In genomic region chr3:109643590-109643989, GRCh38 we compare ENCODE assay signal across 13 cellular contexts.
DNase-seq lines count a peak whose midpoint lies in the region; ATAC-seq, FAIRE-seq and TF ChIP-seq lines count a peak whose summit lies in the region.
"Had no signal": no experiment of that assay in that cellular context is flagged by ENCODE, and none has a peak within 500 bp of the region (broad histone marks: within the 10 kb centered on the region; RNA-seq: fewer than 3 reads in every experiment).

No MANE protein-coding gene starts in this region.

- FAIRE-seq in bronchial epithelial cell (lab: Jason Lieb, UNC) = no peak

- H4K91ac ChIP-seq in trophoblast cell (ENCODE audit: low read depth, low read length) = no peak overlapping the region

- no peak overlapping the region for H2AK5ac ChIP-seq in trophoblast cell (ENCODE audit: low read length)

- no peak overlapping the region for H3K4me3 Mint-ChIP-seq in activated T-helper 1 cell treated with anti-CD3 and anti-CD28 coated beads, Interleukin-12 subunit alpha, Interleukin-12 subunit beta, Interleukin-2, Interleukin-4 antibody, amounts not matched to agents 30 ng/mL and 10 ng/mL and 1 ng/mL, durations not matched to agents 14 hours and 24 hours and 36 hours
- H3K4me3 Mint-ChIP-seq: memory B cell, WTC11 had no signal

- peaks cover 2% of the 10 kb centered on the region for H3K9me3 ChIP-seq in trophoblast cell (ENCODE audit: insufficient read depth, low read depth, low read length)
- H3K9me3 ChIP-seq: upper lobe of left lung had no signal

- no peaks in the 10 kb centered on the region for H3K79me2 ChIP-seq in trophoblast cell (ENCODE audit: control insufficient read depth, insufficient read depth, low read length, poor library complexity)

- H3K27ac ChIP-seq in trophoblast cell (ENCODE audit: low read depth, low read length) = no peak overlapping the region
- H3K27ac ChIP-seq: KMS-11, upper lobe of left lung had no signal

- no peak overlapping the region for H3K4me2 ChIP-seq in trophoblast cell (ENCODE audit: low read length)
- H3K4me2 ChIP-seq: KMS-11 had no signal

- H3K36me3 Mint-ChIP-seq in activated T-helper 1 cell treated with anti-CD3 and anti-CD28 coated beads, Interleukin-12 subunit alpha, Interleukin-12 subunit beta, Interleukin-2, Interleukin-4 antibody, amounts not matched to agents 30 ng/mL and 10 ng/mL and 1 ng/mL, durations not matched to agents 14 hours and 24 hours and 36 hours (ENCODE audit: low read depth) = no peaks in the 10 kb centered on the region
- H3K36me3 Mint-ChIP-seq: memory B cell, WTC11 had no signal

- H3K14ac ChIP-seq in trophoblast cell (ENCODE audit: low read length) = no peak overlapping the region

- H2BK120ac ChIP-seq in trophoblast cell (ENCODE audit: insufficient read depth, low read length, poor library complexity) = no peak overlapping the region

- no peak overlapping the region for H4K12ac ChIP-seq in trophoblast cell (ENCODE audit: low read depth, low read length)

- H3K27me3 ChIP-seq in bronchial epithelial cell (ENCODE audit: control insufficient read depth, insufficient read depth, low read length) (no peaks in the 10 kb centered on the region), trophoblast cell (ENCODE audit: insufficient read depth, low read length) (no peaks in the 10 kb centered on the region)
- H3K27me3 ChIP-seq: upper lobe of left lung had no signal

- H3K36me3 ChIP-seq in bronchial epithelial cell (ENCODE audit: control insufficient read depth, insufficient read depth, low read length) = no peaks in the 10 kb centered on the region
- H3K36me3 ChIP-seq in trophoblast cell (ENCODE audit: control insufficient read depth in 1 of 2, insufficient read depth in 2 of 2, low read length in 2 of 2) = no peaks in the 10 kb centered on the region
- H3K36me3 ChIP-seq: upper lobe of left lung had no signal

- peak; percentile 4 for DNase-seq in NB4 (ENCODE audit: low read depth)
- DNase-seq in bronchial epithelial cell (ENCODE audit: low read depth) = peak; percentile 77
- DNase-seq in trophoblast cell = peak; percentile 9 to 43
- DNase-seq in activated T-helper 1 cell treated with anti-CD3 and anti-CD28 coated beads, Interleukin-12 subunit alpha, Interleukin-12 subunit beta, Interleukin-2, Interleukin-4 antibody, amounts not matched to agents 30 ng/mL and 10 ng/mL and 1 ng/mL, durations not matched to agents 14 hours and 24 hours and 36 hours (ENCODE audit: low spot score) = no peak
- DNase-seq: cortex of kidney, head of caudate nucleus, upper lobe of left lung had no signal

- no peaks in the 10 kb centered on the region for H3K4me1 ChIP-seq in trophoblast cell (ENCODE audit: control insufficient read depth in 1 of 2, insufficient read depth in 2 of 2, low read length in 2 of 2)
- H3K4me1 ChIP-seq: upper lobe of left lung had no signal

- TF ChIP-seq CTCF in NB4 (IDR thresholded peaks at IDR 0.05; ENCODE audit: low read depth, low read length) = no peak
- no peak for TF ChIP-seq CTCF in bronchial epithelial cell (IDR thresholded peaks at IDR 0.05; ENCODE audit: insufficient read depth, low read length, severe bottlenecking)

- H3K4me1 Mint-ChIP-seq in activated T-helper 1 cell treated with anti-CD3 and anti-CD28 coated beads, Interleukin-12 subunit alpha, Interleukin-12 subunit beta, Interleukin-2, Interleukin-4 antibody, amounts not matched to agents 30 ng/mL and 10 ng/mL and 1 ng/mL, durations not matched to agents 14 hours and 24 hours and 36 hours (ENCODE audit: low read depth) = no peaks in the 10 kb centered on the region
- H3K4me1 Mint-ChIP-seq: memory B cell had no signal

- no peaks in the 10 kb centered on the region for H3K79me1 ChIP-seq in trophoblast cell (ENCODE audit: low read length)

- H3K9ac ChIP-seq in trophoblast cell (ENCODE audit: low read length) = no peak overlapping the region
- H3K9ac ChIP-seq: KMS-11 had no signal

- no peak overlapping the region for H2BK5ac ChIP-seq in trophoblast cell (ENCODE audit: low read depth, low read length, poor library complexity)

- H3K4ac ChIP-seq in trophoblast cell (ENCODE audit: low read depth, low read length) = no peak overlapping the region

- intact Hi-C loops in activated T-helper 1 cell treated with anti-CD3 and anti-CD28 coated beads, Interleukin-12 subunit alpha, Interleukin-12 subunit beta, Interleukin-2, Interleukin-4 antibody, amounts not matched to agents 30 ng/mL and 10 ng/mL and 1 ng/mL, durations not matched to agents 14 hours and 24 hours and 36 hours (cut with micrococcal nuclease) = no loop called here

- H2AFZ ChIP-seq in trophoblast cell (ENCODE audit: insufficient read depth, low read length, poor library complexity) = no peak overlapping the region

- no peak for TF ChIP-seq POLR2A in NB4 (IDR thresholded peaks at IDR 0.05; ENCODE audit: extremely low read depth, insufficient read length)

- ATAC-seq in GM18867 (IDR thresholded peaks at IDR 0.05; ENCODE audit: unreplicated experiment) (peak; percentile 43), HG03432 (IDR thresholded peaks at IDR 0.05; ENCODE audit: unreplicated experiment) (no peak), GM21576 (IDR thresholded peaks at IDR 0.05; ENCODE audit: unreplicated experiment) (no peak)
- ATAC-seq: WTC11 had no signal

- no peak overlapping the region for H4K8ac ChIP-seq in trophoblast cell (ENCODE audit: low read depth, low read length)

- no peak overlapping the region for H3K23ac ChIP-seq in trophoblast cell (ENCODE audit: low read length)

- no CpG with 5 or more reads among the region's 2 CpGs for WGBS in trophoblast cell (ENCODE audit: extremely low coverage, insufficient coverage, insufficient read length)

- no peak overlapping the region for H3K27ac Mint-ChIP-seq in activated T-helper 1 cell treated with anti-CD3 and anti-CD28 coated beads, Interleukin-12 subunit alpha, Interleukin-12 subunit beta, Interleukin-2, Interleukin-4 antibody, amounts not matched to agents 30 ng/mL and 10 ng/mL and 1 ng/mL, durations not matched to agents 14 hours and 24 hours and 36 hours
- H3K27ac Mint-ChIP-seq: memory B cell, WTC11 had no signal

- H2BK12ac ChIP-seq in trophoblast cell (ENCODE audit: low read length) = no peak overlapping the region

- H3K9me3 Mint-ChIP-seq in activated T-helper 1 cell treated with anti-CD3 and anti-CD28 coated beads, Interleukin-12 subunit alpha, Interleukin-12 subunit beta, Interleukin-2, Interleukin-4 antibody, amounts not matched to agents 30 ng/mL and 10 ng/mL and 1 ng/mL, durations not matched to agents 14 hours and 24 hours and 36 hours = no peaks in the 10 kb centered on the region
- H3K9me3 Mint-ChIP-seq: memory B cell had no signal

- H3K27me3 Mint-ChIP-seq in activated T-helper 1 cell treated with anti-CD3 and anti-CD28 coated beads, Interleukin-12 subunit alpha, Interleukin-12 subunit beta, Interleukin-2, Interleukin-4 antibody, amounts not matched to agents 30 ng/mL and 10 ng/mL and 1 ng/mL, durations not matched to agents 14 hours and 24 hours and 36 hours (ENCODE audit: insufficient read depth) = no peaks in the 10 kb centered on the region
- H3K27me3 Mint-ChIP-seq: memory B cell had no signal

- H3K4me3 ChIP-seq in NB4 (ENCODE audit: low read depth, low read length) (no peak overlapping the region), bronchial epithelial cell (ENCODE audit: low read depth, low read length) (no peak overlapping the region), trophoblast cell (ENCODE audit: low read depth, low read length) (no peak overlapping the region)
- H3K4me3 ChIP-seq: upper lobe of left lung had no signal

- H3K18ac ChIP-seq in trophoblast cell (ENCODE audit: low read length) = no peak overlapping the region
